12 cellular contexts compared by ENCODE assay signal in genomic region chr2:95633626-95634259, GRCh38. TPM values are rescaled to one million over a fixed set of nuclear protein-coding genes. Genes with fewer than 3 reads are reported as not detected.
"Had no signal": no experiment of that assay in that cellular context is flagged by ENCODE, and none has a peak within 500 bp of the region (broad histone marks: within the 10 kb centered on the region; RNA-seq: fewer than 3 reads in every experiment).

No MANE protein-coding gene starts in this region.

RNA-seq across cellular contexts. Expression of gene TRIM43, which starts 41.9 kb away (rescaled TPM):
- total RNA-seq: dorsolateral prefrontal cortex; epithelial cell of proximal tubule; esophagus muscularis mucosa; fibroblast of lung; heart right ventricle; left colon; liver; myocyte; naive thymus-derived CD8-positive, alpha-beta T cell; ovary; psoas muscle; spleen had no signal
- polyA plus RNA-seq: fibroblast of lung; heart right ventricle; liver; naive thymus-derived CD8-positive, alpha-beta T cell; ovary; psoas muscle; spleen had no signal
